ENCODE assay signal across 1 cellular context in the genomic region with DNA sequence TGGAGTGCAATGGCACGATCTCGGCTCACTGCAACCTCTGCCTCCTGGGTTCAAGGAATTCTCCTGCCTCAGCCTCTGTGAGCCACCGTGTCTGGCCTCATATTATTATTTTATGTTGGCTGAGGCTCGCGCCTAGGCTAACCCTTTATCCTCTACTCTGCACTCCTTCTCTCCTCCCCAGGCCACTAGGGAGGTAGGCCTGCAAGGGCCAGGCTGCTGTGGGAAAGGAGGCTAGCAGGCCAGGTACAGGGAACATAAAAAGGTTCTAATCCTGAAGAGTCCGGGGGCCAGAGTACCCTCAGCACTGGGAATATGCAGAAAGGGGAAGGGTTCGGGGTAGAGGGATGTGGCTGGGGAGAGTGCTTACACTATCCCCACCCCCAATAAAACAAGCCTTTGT.
TF ChIP-seq lines count a peak whose summit lies in the region.

No MANE protein-coding gene starts in this region.

TF ChIP-seq in WTC11, 78 proteins besides CTCF, POLR2A, EP300 and RAD21 (continued from another document):
- TF ChIP-seq, protein P1, sequence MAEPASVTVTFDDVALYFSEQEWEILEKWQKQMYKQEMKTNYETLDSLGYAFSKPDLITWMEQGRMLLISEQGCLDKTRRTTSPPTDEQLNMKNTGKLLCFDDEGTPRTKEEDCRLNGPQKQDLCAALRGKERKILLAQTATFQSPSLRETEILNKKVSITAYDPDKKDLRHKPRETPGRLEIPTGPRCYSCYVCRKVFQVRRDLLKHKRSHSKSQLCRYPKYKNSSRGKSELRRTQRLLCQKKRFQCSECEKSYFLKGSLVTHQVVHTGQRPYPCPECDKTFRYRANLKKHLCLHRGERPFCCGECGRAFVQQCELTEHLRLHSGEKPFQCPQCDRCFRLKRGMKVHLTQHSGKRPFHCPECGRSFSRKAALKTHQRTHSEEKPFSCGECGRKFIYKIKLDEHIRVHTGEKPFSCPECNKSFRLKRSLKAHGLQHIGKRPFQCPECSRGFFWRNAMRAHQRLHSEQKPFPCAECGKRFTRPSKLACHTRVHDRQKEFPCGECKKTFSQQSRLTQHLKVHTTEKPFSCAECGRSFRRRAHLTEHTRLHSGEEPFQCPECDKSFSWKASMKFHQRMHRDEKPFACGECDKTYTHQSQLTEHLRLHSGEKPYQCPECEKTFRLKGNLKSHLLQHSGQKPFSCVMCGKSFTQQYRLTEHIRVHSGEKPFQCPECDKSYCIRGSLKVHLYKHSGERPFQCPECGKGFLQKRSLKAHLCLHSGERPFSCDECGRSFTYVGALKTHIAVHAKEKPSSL (CRISPR knock-in tag; conservative IDR thresholded peaks at IDR 0.05) = no peak
- TF ChIP-seq TEAD4 (CRISPR knock-in tag; IDR thresholded peaks at IDR 0.05) (no peak), SMAD3 (CRISPR knock-in tag; IDR thresholded peaks at IDR 0.05; ENCODE audit: borderline replicate concordance) (no peak), ZNF423 (CRISPR knock-in tag; IDR thresholded peaks at IDR 0.05) (no peak), CBFB (CRISPR knock-in tag; IDR thresholded peaks at IDR 0.05; ENCODE audit: low read depth) (no peak), PRRX2 (CRISPR knock-in tag; IDR thresholded peaks at IDR 0.05) (no peak), ZNF317 (CRISPR knock-in tag; IDR thresholded peaks at IDR 0.05; ENCODE audit: borderline replicate concordance, low read depth) (no peak), GTF2I (CRISPR knock-in tag; conservative IDR thresholded peaks at IDR 0.05) (no peak)
- TF ChIP-seq, protein P2, sequence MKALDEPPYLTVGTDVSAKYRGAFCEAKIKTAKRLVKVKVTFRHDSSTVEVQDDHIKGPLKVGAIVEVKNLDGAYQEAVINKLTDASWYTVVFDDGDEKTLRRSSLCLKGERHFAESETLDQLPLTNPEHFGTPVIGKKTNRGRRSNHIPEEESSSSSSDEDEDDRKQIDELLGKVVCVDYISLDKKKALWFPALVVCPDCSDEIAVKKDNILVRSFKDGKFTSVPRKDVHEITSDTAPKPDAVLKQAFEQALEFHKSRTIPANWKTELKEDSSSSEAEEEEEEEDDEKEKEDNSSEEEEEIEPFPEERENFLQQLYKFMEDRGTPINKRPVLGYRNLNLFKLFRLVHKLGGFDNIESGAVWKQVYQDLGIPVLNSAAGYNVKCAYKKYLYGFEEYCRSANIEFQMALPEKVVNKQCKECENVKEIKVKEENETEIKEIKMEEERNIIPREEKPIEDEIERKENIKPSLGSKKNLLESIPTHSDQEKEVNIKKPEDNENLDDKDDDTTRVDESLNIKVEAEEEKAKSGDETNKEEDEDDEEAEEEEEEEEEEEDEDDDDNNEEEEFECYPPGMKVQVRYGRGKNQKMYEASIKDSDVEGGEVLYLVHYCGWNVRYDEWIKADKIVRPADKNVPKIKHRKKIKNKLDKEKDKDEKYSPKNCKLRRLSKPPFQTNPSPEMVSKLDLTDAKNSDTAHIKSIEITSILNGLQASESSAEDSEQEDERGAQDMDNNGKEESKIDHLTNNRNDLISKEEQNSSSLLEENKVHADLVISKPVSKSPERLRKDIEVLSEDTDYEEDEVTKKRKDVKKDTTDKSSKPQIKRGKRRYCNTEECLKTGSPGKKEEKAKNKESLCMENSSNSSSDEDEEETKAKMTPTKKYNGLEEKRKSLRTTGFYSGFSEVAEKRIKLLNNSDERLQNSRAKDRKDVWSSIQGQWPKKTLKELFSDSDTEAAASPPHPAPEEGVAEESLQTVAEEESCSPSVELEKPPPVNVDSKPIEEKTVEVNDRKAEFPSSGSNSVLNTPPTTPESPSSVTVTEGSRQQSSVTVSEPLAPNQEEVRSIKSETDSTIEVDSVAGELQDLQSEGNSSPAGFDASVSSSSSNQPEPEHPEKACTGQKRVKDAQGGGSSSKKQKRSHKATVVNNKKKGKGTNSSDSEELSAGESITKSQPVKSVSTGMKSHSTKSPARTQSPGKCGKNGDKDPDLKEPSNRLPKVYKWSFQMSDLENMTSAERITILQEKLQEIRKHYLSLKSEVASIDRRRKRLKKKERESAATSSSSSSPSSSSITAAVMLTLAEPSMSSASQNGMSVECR (CRISPR knock-in tag; IDR thresholded peaks at IDR 0.05; ENCODE audit: borderline replicate concordance) = no peak
